ENCODE assay signal across 8 cellular contexts in the genomic region with DNA sequence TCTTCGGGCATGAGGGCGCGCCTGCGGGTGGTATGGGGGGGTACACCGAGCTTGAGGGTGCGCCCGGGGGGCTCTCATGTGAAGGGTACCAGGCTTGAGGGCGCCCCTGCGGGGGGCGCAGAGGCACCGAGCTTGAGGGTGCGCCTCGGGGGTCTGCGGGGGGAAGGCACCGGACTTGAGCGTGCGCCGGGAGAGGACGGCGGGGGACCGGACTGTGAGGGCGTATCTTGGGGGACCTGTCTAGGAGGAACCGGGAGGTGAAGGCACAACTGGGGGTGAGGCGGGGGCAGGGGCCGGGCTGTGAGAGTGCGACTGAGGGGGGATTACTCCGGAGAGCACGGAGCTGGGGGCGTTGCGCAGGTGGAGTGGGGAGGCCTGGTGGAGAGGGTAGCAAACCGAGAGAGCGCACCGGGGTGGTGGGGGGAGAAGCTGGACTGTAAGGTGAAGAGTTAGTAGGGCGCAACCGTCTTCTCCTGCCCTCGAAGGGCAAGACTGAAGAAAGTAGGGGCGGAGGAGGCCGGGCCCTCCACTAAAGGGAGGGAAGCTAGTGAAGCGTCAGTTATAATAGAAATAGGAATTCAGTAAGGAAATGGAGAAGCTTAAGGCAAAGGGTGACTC. TPM values are rescaled to one million over a fixed set of nuclear protein-coding genes. Genes with fewer than 3 reads are reported as not detected.
DNase-seq lines count a peak whose midpoint lies in the region; ATAC-seq and TF ChIP-seq lines count a peak whose summit lies in the region.

No MANE protein-coding gene starts in this region.

- H3K27ac ChIP-seq in effector memory CD4-positive, alpha-beta T cell (ENCODE audit: insufficient read depth, low read length, poor library complexity, severe bottlenecking), result peak overlapping the region; percentile 99
- H3K27ac ChIP-seq in stomach, result peak overlapping the region; percentile 98 to 100 (median 99)

- no peaks in the 10 kb centered on the region for H3K9me3 ChIP-seq in effector memory CD4-positive, alpha-beta T cell (ENCODE audit: control insufficient read depth, low read length)
- H3K9me3 ChIP-seq in mononuclear cell (ENCODE audit: low read depth, low read length) (no peaks in the 10 kb centered on the region), stomach (no peaks in the 10 kb centered on the region)

- ATAC-seq in Right ventricle myocardium inferior, result peak; percentile 4
- no peak for ATAC-seq in GM19455 (IDR thresholded peaks at IDR 0.05; ENCODE audit: unreplicated experiment)

- DNase-seq in Right ventricle myocardium inferior (ENCODE audit: missing footprints), result peak; percentile 64
- no peak for DNase-seq in cardiac septum (ENCODE audit: low spot score)
- peak; percentile 23 for DNase-seq in activated CD4-positive, alpha-beta T cell treated with anti-CD3 and anti-CD28 coated beads, Interleukin-2, amount 50 U/mL, for 1 hour
- peak; percentile 6 to 13 (median 8) for DNase-seq in effector memory CD4-positive, alpha-beta T cell
- peak; percentile 37 for DNase-seq in stomach
- DNase-seq in globus pallidus (ENCODE audit: low spot score), result no peak

- no peaks in the 10 kb centered on the region for H3K36me3 ChIP-seq in effector memory CD4-positive, alpha-beta T cell (ENCODE audit: control insufficient read depth, insufficient read depth, low read length)
- H3K36me3 ChIP-seq in stomach, result no peaks in the 10 kb centered on the region

- TF ChIP-seq POLR2A in stomach (IDR thresholded peaks at IDR 0.05), result no peak

- WGBS in stomach, 5 donors, result 2 to 4% (median 3%) methylated on average over 24 to 39 of the region's 39 CpGs

- TF ChIP-seq EP300 in stomach (IDR thresholded peaks at IDR 0.05), result no peak

- H3K4me1 ChIP-seq in effector memory CD4-positive, alpha-beta T cell (ENCODE audit: control insufficient read depth, insufficient read depth, low read length, poor library complexity, severe bottlenecking), result peaks cover 10% of the 10 kb centered on the region
- H3K4me1 ChIP-seq in mononuclear cell (ENCODE audit: insufficient read depth, low read length) (peaks cover 42% of the 10 kb centered on the region), stomach (peaks cover 22 to 47% (median 32%) of the 10 kb centered on the region in 4 donors)

- intact Hi-C loops in Right ventricle myocardium inferior (cut with DNase I) (loop anchor here (2.0 to 5.0 kb wide), 3 partner anchors 45 to 137 kb away; no protein-coding TSS in a partner anchor), cardiac septum (cut with DNase I) (loop anchor here (1.0 to 5.0 kb wide), 3 partner anchors 101 to 185 kb away; a partner anchor contains a TSS), stomach (cut with DNase I; ENCODE audit: low total_unique reads) (loop anchor here (10.0 kb wide), 1 partner anchor 97 kb away; no protein-coding TSS in a partner anchor)

- TF ChIP-seq CTCF in stomach (IDR thresholded peaks at IDR 0.05), result no peak

- no peaks in the 10 kb centered on the region for H3K27me3 ChIP-seq in effector memory CD4-positive, alpha-beta T cell (replicated peaks; ENCODE audit: control insufficient read depth, insufficient read depth, low read length, poor library complexity, severe bottlenecking)
- H3K27me3 ChIP-seq in mononuclear cell (ENCODE audit: insufficient read depth, low read length) (no peaks in the 10 kb centered on the region), stomach (no peaks in the 10 kb centered on the region)

- peak overlapping the region; percentile 97 for H3K4me3 ChIP-seq in effector memory CD4-positive, alpha-beta T cell (ENCODE audit: insufficient read depth, low read depth, low read length, poor library complexity, severe bottlenecking)
- H3K4me3 ChIP-seq in mononuclear cell (ENCODE audit: low read length), result peak overlapping the region; percentile 99
- peak overlapping the region; percentile 75 to 85 (median 80) for H3K4me3 ChIP-seq in stomach

RNA-seq across cellular contexts. Expression of a gene that starts 1.1 kb away (rescaled TPM):
- 121 TPM for total RNA-seq in Right ventricle myocardium inferior
- total RNA-seq in cardiac septum, result 118 TPM
- total RNA-seq in mononuclear cell, result 462 TPM
- total RNA-seq in stomach, result 100 to 1,000 TPM in 2 of 5 donors, 10 to 100 TPM in 3; 21.6 to 203 (median 99.3) TPM
- 10 to 100 TPM; 17.1 to 21.2 (median 18.4) TPM for polyA plus RNA-seq in stomach

Comparison
In these comparisons a context has a peak if more than half of its experiments do, and no peak if none do; other contexts are left out.
1. DNase-seq: peak in Right ventricle myocardium inferior (single experiment), activated CD4-positive, alpha-beta T cell treated with anti-CD3 and anti-CD28 coated beads, Interleukin-2, amount 50 U/mL, for 1 hour (single experiment), effector memory CD4-positive, alpha-beta T cell (3 of 3) and stomach (single experiment); none in cardiac septum (single experiment) and globus pallidus (single experiment).
2. Peak in every context shown above with its lines, with median percentiles within 50 percentile points of each other: H3K4me3 ChIP-seq.